Comparison of ENCODE assay signal across 8 cellular contexts in the genomic region with DNA sequence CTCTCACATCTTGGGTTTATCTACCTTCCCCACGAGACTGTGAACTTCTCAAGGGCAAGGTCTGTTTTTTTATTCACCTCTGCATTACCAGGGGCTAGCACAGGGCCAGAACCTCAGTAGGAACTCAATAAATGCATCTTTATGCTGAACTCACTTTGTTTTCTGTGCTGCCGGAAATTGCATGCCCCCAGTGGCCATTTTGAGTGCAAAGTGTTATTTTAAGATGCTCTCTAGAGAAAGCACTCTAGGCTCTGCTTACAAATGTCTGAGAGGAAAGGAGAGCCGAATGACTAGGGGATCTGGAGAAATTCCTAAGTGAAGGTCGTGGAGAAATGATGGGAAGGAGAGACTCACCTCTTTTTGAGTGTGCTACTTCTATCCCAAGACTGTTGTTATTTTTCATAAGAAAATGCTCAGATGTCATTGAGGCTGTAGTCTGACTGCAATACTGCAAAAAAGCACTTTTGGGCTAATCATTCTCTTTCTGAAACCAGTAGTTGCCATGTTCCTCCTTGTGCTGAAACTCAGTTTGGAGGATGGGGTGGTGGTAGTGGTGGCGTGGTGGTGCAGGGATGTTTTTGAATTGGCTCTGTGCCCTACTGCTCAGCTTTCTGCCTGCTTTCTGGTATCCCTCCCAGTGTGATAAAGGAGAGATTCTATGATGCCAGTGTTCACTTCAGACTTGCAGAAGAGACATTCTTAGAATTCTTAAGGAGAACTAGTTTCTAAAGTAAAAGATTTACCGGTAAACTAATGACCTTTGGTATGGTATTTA. TPM values are rescaled to one million over a fixed set of nuclear protein-coding genes. Genes with fewer than 3 reads are reported as not detected.
DNase-seq lines count a peak whose midpoint lies in the region; ATAC-seq lines count a peak whose summit lies in the region.

No MANE protein-coding gene starts in this region.

- H3K27ac Mint-ChIP-seq in activated T-cell treated with anti-CD3 and anti-CD28 coated beads, Interleukin-2, amount 50 U/mL, for 24 hours = peak overlapping the region; percentile 92

- intact Hi-C loops in Right ventricle myocardium superior (cut with DNase I) = no loop called here
- intact Hi-C loops in cardiac septum (cut with DNase I) = no loop called here

- H3K4me1 Mint-ChIP-seq in activated T-cell treated with anti-CD3 and anti-CD28 coated beads, Interleukin-2, amount 50 U/mL, for 24 hours (ENCODE audit: low read depth) = peaks cover 75% of the 10 kb centered on the region

- H3K27me3 Mint-ChIP-seq in activated T-cell treated with anti-CD3 and anti-CD28 coated beads, Interleukin-2, amount 50 U/mL, for 24 hours = peaks cover 7% of the 10 kb centered on the region

- ATAC-seq in Right ventricle myocardium superior (ENCODE audit: poor library complexity) (peak; percentile 45), HG02588 (IDR thresholded peaks at IDR 0.05; ENCODE audit: unreplicated experiment) (peak; percentile 75)

- DNase-seq in Right ventricle myocardium superior = no peak
- no peak for DNase-seq in cardiac septum (ENCODE audit: low spot score)
- DNase-seq in NCI-H1694 (lab: John Stamatoyannopoulos, UW) = peak; percentile 6
- DNase-seq in activated T-cell treated with anti-CD3 and anti-CD28 coated beads, Interleukin-2, amount 50 U/mL, for 24 hours = peak; percentile 43
- peak; percentile 26 for DNase-seq in globus pallidus (ENCODE audit: low spot score)
- peak; percentile 20 to 30 for DNase-seq in stimulated activated CD8-positive, alpha-beta memory T cell treated with anti-CD3 and anti-CD28 coated beads, Interleukin-2, amount 100 ng/mL, for 1 hour (ENCODE audit: low read depth in 2 of 2)
- no peak for DNase-seq in ureter (ENCODE audit: low spot score)

- peaks cover 2% of the 10 kb centered on the region for H3K36me3 Mint-ChIP-seq in activated T-cell treated with anti-CD3 and anti-CD28 coated beads, Interleukin-2, amount 50 U/mL, for 24 hours (ENCODE audit: low read depth)

- H3K9me3 Mint-ChIP-seq in activated T-cell treated with anti-CD3 and anti-CD28 coated beads, Interleukin-2, amount 50 U/mL, for 24 hours = no peaks in the 10 kb centered on the region

- peak overlapping the region; percentile 56 for H3K4me3 Mint-ChIP-seq in activated T-cell treated with anti-CD3 and anti-CD28 coated beads, Interleukin-2, amount 50 U/mL, for 24 hours

RNA-seq across cellular contexts. Expression of gene DOCK11, which starts 41.3 kb away (rescaled TPM):
- total RNA-seq in Right ventricle myocardium superior (4.2 TPM), cardiac septum (3.8 TPM), ureter (14.1 TPM)

Comparison
In these comparisons a context has a peak if more than half of its experiments do, and no peak if none do; other contexts are left out.
1. DNase-seq: peak in NCI-H1694 (single experiment), activated T-cell treated with anti-CD3 and anti-CD28 coated beads, Interleukin-2, amount 50 U/mL, for 24 hours (single experiment), globus pallidus (single experiment) and stimulated activated CD8-positive, alpha-beta memory T cell treated with anti-CD3 and anti-CD28 coated beads, Interleukin-2, amount 100 ng/mL, for 1 hour (2 of 2); none in Right ventricle myocardium superior (single experiment), cardiac septum (single experiment) and ureter (single experiment).